13 cellular contexts compared by ENCODE assay signal in genomic region chr5:74286734-74287705, GRCh38.
DNase-seq lines count a peak whose midpoint lies in the region; ATAC-seq and TF ChIP-seq lines count a peak whose summit lies in the region.
"Had no signal": no experiment of that assay in that cellular context is flagged by ENCODE, and none has a peak within 500 bp of the region (broad histone marks: within the 10 kb centered on the region; RNA-seq: fewer than 3 reads in every experiment).

No MANE protein-coding gene starts in this region.

- no peak overlapping the region for H3K14ac ChIP-seq in mesenchymal stem cell (ENCODE audit: low read length in 2 of 2)

- no peak overlapping the region for H3K9ac ChIP-seq in mesenchymal stem cell (ENCODE audit: low read length)

- H3K4ac ChIP-seq in mesenchymal stem cell (ENCODE audit: low read depth in 1 of 2, low read length in 2 of 2), result no peak overlapping the region

- DNase-seq in D341Med (ENCODE audit: low spot score) (peak; percentile 66), WERI-Rb-1 (peak; percentile 80), mesenchymal stem cell (no peak), NCI-H2196 (lab: John Stamatoyannopoulos, UW; ENCODE audit: unreplicated experiment) (no peak)
- peak; percentile 37 for DNase-seq in Jurkat, Clone E6-1 (ENCODE audit: low read depth, low spot score)
- DNase-seq: C1 segment of cervical spinal cord, DMS153, EL, H7, NCI-H187 treated with DMSO at 0.1 percent for 48 hours, SHP77 had no signal

- no peak overlapping the region for H3K27ac ChIP-seq in WERI-Rb-1
- no peak overlapping the region for H3K27ac ChIP-seq in mesenchymal stem cell (ENCODE audit: low read length, poor library complexity, severe bottlenecking)

- no peak overlapping the region for H3K18ac ChIP-seq in mesenchymal stem cell (ENCODE audit: low read depth in 1 of 2, low read length in 2 of 2)

- no peak overlapping the region for H4K91ac ChIP-seq in mesenchymal stem cell (ENCODE audit: low read length)

- no peaks in the 10 kb centered on the region for H3K79me1 ChIP-seq in mesenchymal stem cell (replicated peaks; ENCODE audit: low read length, poor library complexity, severe bottlenecking)

- H2BK120ac ChIP-seq in mesenchymal stem cell (ENCODE audit: low read depth, low read length), result no peak overlapping the region

- H3K4me2 ChIP-seq in mesenchymal stem cell (ENCODE audit: low read length, poor library complexity, severe bottlenecking), result no peak overlapping the region

- no peaks in the 10 kb centered on the region for H3K4me1 ChIP-seq in mesenchymal stem cell (ENCODE audit: control insufficient read depth, insufficient read depth, low read depth, low read length)

- WGBS in mesenchymal stem cell, result 68% methylated on average over 4 of the region's 4 CpGs

- H3K36me3 ChIP-seq in WERI-Rb-1 (no peaks in the 10 kb centered on the region), mesenchymal stem cell (ENCODE audit: control insufficient read depth in 1 of 2, insufficient read depth in 2 of 2, low read depth in 1 of 2, low read length in 2 of 2) (no peaks in the 10 kb centered on the region)

- peak overlapping the region; percentile 3 for H2BK15ac ChIP-seq in mesenchymal stem cell (ENCODE audit: low read depth, poor library complexity, severe bottlenecking)

- no peak overlapping the region for H2AK5ac ChIP-seq in mesenchymal stem cell (ENCODE audit: low read length, severe bottlenecking)

- H3K4me3 ChIP-seq in Jurkat, Clone E6-1 (ENCODE audit: low read length), result no peak overlapping the region
- H3K4me3 ChIP-seq in WERI-Rb-1 (ENCODE audit: low read depth, low read length), result no peak overlapping the region
- no peak overlapping the region for H3K4me3 ChIP-seq in mesenchymal stem cell (ENCODE audit: insufficient read depth in 1 of 2, low read depth in 1 of 2, low read length in 2 of 2)

- H3K27me3 ChIP-seq in WERI-Rb-1 (ENCODE audit: insufficient read depth, low read depth, severe bottlenecking) (no peaks in the 10 kb centered on the region), mesenchymal stem cell (ENCODE audit: control insufficient read depth in 1 of 2, insufficient read depth in 1 of 2, low read length in 2 of 2) (no peaks in the 10 kb centered on the region)

- H3K9me3 ChIP-seq in WERI-Rb-1 (ENCODE audit: severe bottlenecking) (no peaks in the 10 kb centered on the region), mesenchymal stem cell (ENCODE audit: control insufficient read depth, low read length) (no peaks in the 10 kb centered on the region)

- no peak overlapping the region for H2BK12ac ChIP-seq in mesenchymal stem cell (ENCODE audit: low read length in 2 of 2)

- no peak overlapping the region for H2AFZ ChIP-seq in mesenchymal stem cell (ENCODE audit: low read depth, low read length)

- ATAC-seq in HG03280 (IDR thresholded peaks at IDR 0.05; ENCODE audit: unreplicated experiment) (no peak), GM18907 (IDR thresholded peaks at IDR 0.05; ENCODE audit: unreplicated experiment) (no peak)

- no peak overlapping the region for H2BK5ac ChIP-seq in mesenchymal stem cell (ENCODE audit: low read depth, low read length, poor library complexity, severe bottlenecking)

- TF ChIP-seq CTCF in WERI-Rb-1 (IDR thresholded peaks at IDR 0.05; ENCODE audit: low read depth, low read length), result no peak

- no peak overlapping the region for H4K8ac ChIP-seq in mesenchymal stem cell (ENCODE audit: low read length)

- H3K23ac ChIP-seq in mesenchymal stem cell (ENCODE audit: low read length in 2 of 2), result no peak overlapping the region

Comparison
In these comparisons a context has a peak if more than half of its experiments do, and no peak if none do; other contexts are left out.
1. DNase-seq: peak in D341Med (single experiment), Jurkat, Clone E6-1 (single experiment) and WERI-Rb-1 (single experiment); none in mesenchymal stem cell (single experiment) and NCI-H2196 (single experiment).